ENCODE assay signal across 28 cellular contexts in genomic region chr12:59873136-59873535, GRCh38.
"Had no signal": no experiment of that assay in that cellular context is flagged by ENCODE, and none has a peak within 500 bp of the region (broad histone marks: within the 10 kb centered on the region; RNA-seq: fewer than 3 reads in every experiment).

No MANE protein-coding gene starts in this region.

- H3K4me3 ChIP-seq: dorsolateral prefrontal cortex, esophagus muscularis mucosa, gastroesophageal sphincter, heart left ventricle, hepatocyte, lung, ovary, psoas muscle, sigmoid colon, stomach, thyroid gland, vagina had no signal

- H3K9me3 ChIP-seq: esophagus muscularis mucosa, gastroesophageal sphincter, ovary, psoas muscle, thyroid gland, vagina had no signal

- H3K27ac Mint-ChIP-seq: naive thymus-derived CD4-positive, alpha-beta T cell; nephron; stimulated activated effector memory CD8-positive, alpha-beta T cell treated with anti-CD3 and anti-CD28 coated beads, Interleukin-12 subunit alpha, Interleukin-12 subunit beta, amount 100 ng/mL, for 72 hours had no signal

- H3K4me2 ChIP-seq: hepatocyte had no signal

- H3K4me1 Mint-ChIP-seq: naive thymus-derived CD4-positive, alpha-beta T cell; nephron; stimulated activated effector memory CD8-positive, alpha-beta T cell treated with anti-CD3 and anti-CD28 coated beads, Interleukin-12 subunit alpha, Interleukin-12 subunit beta, amount 100 ng/mL, for 72 hours had no signal

- H3K27ac ChIP-seq: dorsolateral prefrontal cortex, esophagus muscularis mucosa, gastroesophageal sphincter, heart left ventricle, hepatocyte, ovary, psoas muscle, sigmoid colon, stomach, thyroid gland, vagina had no signal

- ATAC-seq: gastroesophageal sphincter; heart left ventricle; left lobe of liver; naive thymus-derived CD4-positive, alpha-beta T cell; psoas muscle; right cardiac atrium; stimulated activated effector memory CD8-positive, alpha-beta T cell treated with anti-CD3 and anti-CD28 coated beads, Interleukin-12 subunit alpha, Interleukin-12 subunit beta, amount 100 ng/mL, for 72 hours had no signal

- DNase-seq: dorsolateral prefrontal cortex; effector CD4-positive, alpha-beta T cell; heart left ventricle; kidney; mesenchymal stem cell; midbrain; naive thymus-derived CD4-positive, alpha-beta T cell; occipital lobe; ovary; posterior cingulate gyrus; psoas muscle; right cardiac atrium; sigmoid colon; stimulated activated CD4-positive, alpha-beta T cell treated with anti-CD3 and anti-CD28 coated beads, Interleukin-2, amount 100 ng/mL, for 24 hours; stimulated activated CD4-positive, alpha-beta T cell treated with anti-CD3 and anti-CD28 coated beads, Interleukin-4, amount 100 ng/mL, for 24 hours; stimulated activated naive CD4-positive, alpha-beta T cell treated with Interleukin-2 at 50 U/mL for 16 hours; stomach; thyroid gland; trophoblast cell had no signal

- FAIRE-seq: colon, kidney had no signal

- H3K27me3 ChIP-seq: dorsolateral prefrontal cortex, esophagus muscularis mucosa, gastroesophageal sphincter, heart left ventricle, hepatocyte, ovary, sigmoid colon, stomach, thyroid gland, vagina had no signal

- H3K79me2 ChIP-seq: hepatocyte had no signal

- H3K4me1 ChIP-seq: heart left ventricle, psoas muscle, sigmoid colon, stomach, thyroid gland, vagina had no signal

- H3K36me3 Mint-ChIP-seq: naive thymus-derived CD4-positive, alpha-beta T cell; stimulated activated effector memory CD8-positive, alpha-beta T cell treated with anti-CD3 and anti-CD28 coated beads, Interleukin-12 subunit alpha, Interleukin-12 subunit beta, amount 100 ng/mL, for 72 hours had no signal

- H2AFZ ChIP-seq: hepatocyte had no signal

- H3K4me3 Mint-ChIP-seq: naive thymus-derived CD4-positive, alpha-beta T cell; nephron; stimulated activated effector memory CD8-positive, alpha-beta T cell treated with anti-CD3 and anti-CD28 coated beads, Interleukin-12 subunit alpha, Interleukin-12 subunit beta, amount 100 ng/mL, for 72 hours had no signal

- H3K36me3 ChIP-seq: esophagus muscularis mucosa, gastroesophageal sphincter, heart left ventricle, ovary, sigmoid colon, stomach, thyroid gland, vagina had no signal
